In the genomic region with DNA sequence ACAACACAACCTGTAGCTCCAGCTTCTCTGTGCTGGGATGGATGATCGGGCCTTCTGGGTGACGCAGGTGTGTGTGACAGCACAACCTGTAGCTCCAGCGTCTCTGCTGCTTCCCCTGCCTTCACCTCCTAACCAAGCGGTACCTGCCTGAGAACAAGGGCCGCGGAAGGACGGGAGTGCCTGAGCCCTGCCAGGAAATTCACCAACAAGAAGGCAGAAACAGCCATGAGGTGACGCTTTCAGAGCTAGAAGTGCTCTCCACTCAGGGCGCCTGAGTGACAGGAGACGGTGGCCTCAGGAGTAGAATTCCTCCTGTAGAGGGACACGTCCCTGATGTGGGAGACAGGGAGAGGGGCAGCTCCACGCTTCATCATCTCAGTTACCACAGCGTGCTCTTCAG, we compare ENCODE assay signal across 10 cellular contexts. TPM values are rescaled to one million over a fixed set of nuclear protein-coding genes. Genes with fewer than 3 reads are reported as not detected.
DNase-seq lines count a peak whose midpoint lies in the region; ATAC-seq, FAIRE-seq and TF ChIP-seq lines count a peak whose summit lies in the region.
"Had no signal": no experiment of that assay in that cellular context is flagged by ENCODE, and none has a peak within 500 bp of the region (broad histone marks: within the 10 kb centered on the region; RNA-seq: fewer than 3 reads in every experiment).

No MANE protein-coding gene starts in this region.

- peaks cover 36% of the 10 kb centered on the region for H3K36me3 Mint-ChIP-seq in activated CD4-positive, alpha-beta T cell treated with anti-CD3 and anti-CD28 coated beads, Interleukin-2, amount 10 ng/mL, durations not matched to agents 7 days and 5 days (ENCODE audit: low read depth)
- H3K36me3 Mint-ChIP-seq in activated naive CD8-positive, alpha-beta T cell treated with anti-CD3 and anti-CD28 coated beads, Interleukin-2, amount 10 ng/mL, durations not matched to agents 7 days and 5 days: peaks cover 34% of the 10 kb centered on the region

- POLR2A ChIA-PET in activated CD4-positive, alpha-beta T cell treated with anti-CD3 and anti-CD28 coated beads, Interleukin-2, amount 10 ng/mL, durations not matched to agents 7 days and 5 days (lab: Charles Lee): no interaction called here
- POLR2A ChIA-PET in activated naive CD8-positive, alpha-beta T cell treated with anti-CD3 and anti-CD28 coated beads, Interleukin-2, amount 10 ng/mL, durations not matched to agents 7 days and 5 days (lab: Charles Lee): interaction anchor here (1.3 kb wide), 1 partner anchor 34 kb away, joined by 5 read pairs; no protein-coding TSS in a partner anchor

- peaks cover 1 to 21% of the 10 kb centered on the region in 2 donors for H3K36me3 ChIP-seq in kidney (ENCODE audit: control insufficient read depth in 1 of 2, insufficient read depth in 2 of 2, low read length in 2 of 2)
- H3K36me3 ChIP-seq in thoracic aorta: no peaks in the 10 kb centered on the region

- H3K27me3 Mint-ChIP-seq in activated CD4-positive, alpha-beta T cell treated with anti-CD3 and anti-CD28 coated beads, Interleukin-2, amount 10 ng/mL, durations not matched to agents 7 days and 5 days: no peaks in the 10 kb centered on the region
- no peaks in the 10 kb centered on the region for H3K27me3 Mint-ChIP-seq in activated naive CD8-positive, alpha-beta T cell treated with anti-CD3 and anti-CD28 coated beads, Interleukin-2, amount 10 ng/mL, durations not matched to agents 7 days and 5 days

- peaks cover 16% of the 10 kb centered on the region for H3K4me1 Mint-ChIP-seq in activated CD4-positive, alpha-beta T cell treated with anti-CD3 and anti-CD28 coated beads, Interleukin-2, amount 10 ng/mL, durations not matched to agents 7 days and 5 days
- H3K4me1 Mint-ChIP-seq in activated naive CD8-positive, alpha-beta T cell treated with anti-CD3 and anti-CD28 coated beads, Interleukin-2, amount 10 ng/mL, durations not matched to agents 7 days and 5 days: peaks cover 3% of the 10 kb centered on the region

- H3K4me1 ChIP-seq in kidney (ENCODE audit: control insufficient read depth in 1 of 2, insufficient read depth in 1 of 2, low read depth in 1 of 2, low read length in 2 of 2) (peaks cover 0 to 7% of the 10 kb centered on the region in 2 donors), thoracic aorta (ENCODE audit: control insufficient read depth in 1 of 2, low read depth in 2 of 2) (peaks cover 0 to 2% of the 10 kb centered on the region in 2 donors)

- no peak for ATAC-seq in activated naive CD8-positive, alpha-beta T cell treated with anti-CD3 and anti-CD28 coated beads, Interleukin-2, amount 10 ng/mL, durations not matched to agents 7 days and 5 days (ENCODE audit: low read depth)
- ATAC-seq in thoracic aorta (ENCODE audit: insufficient number of reproducible peaks, low FRiP score, low read depth) (no peak), HG03139 (IDR thresholded peaks at IDR 0.05; ENCODE audit: unreplicated experiment) (no peak)

- peak overlapping the region in 1 of 2 donors; percentile 33 for H3K27ac ChIP-seq in kidney (ENCODE audit: low read depth in 2 of 2, low read length in 2 of 2)
- H3K27ac ChIP-seq in thoracic aorta: peak overlapping the region in 1 of 2 donors; percentile 83

- CTCF ChIA-PET in activated CD4-positive, alpha-beta T cell treated with anti-CD3 and anti-CD28 coated beads, Interleukin-2, amount 10 ng/mL, durations not matched to agents 7 days and 5 days (lab: Charles Lee): no interaction called here

- no peak overlapping the region for H3K9ac ChIP-seq in kidney (ENCODE audit: low read length in 2 of 2)

- TF ChIP-seq CTCF in kidney (IDR thresholded peaks at IDR 0.05; ENCODE audit: borderline replicate concordance, extremely low read depth, insufficient read depth): no peak
- TF ChIP-seq CTCF in thoracic aorta (IDR thresholded peaks at IDR 0.05): no peak

- H3K27me3 ChIP-seq in thoracic aorta (replicated peaks; ENCODE audit: insufficient read depth): no peaks in the 10 kb centered on the region

- peak overlapping the region; percentile 97 for H3K27ac Mint-ChIP-seq in activated CD4-positive, alpha-beta T cell treated with anti-CD3 and anti-CD28 coated beads, Interleukin-2, amount 10 ng/mL, durations not matched to agents 7 days and 5 days
- H3K27ac Mint-ChIP-seq in activated naive CD8-positive, alpha-beta T cell treated with anti-CD3 and anti-CD28 coated beads, Interleukin-2, amount 10 ng/mL, durations not matched to agents 7 days and 5 days: peak overlapping the region; percentile 93

- H3K9me3 Mint-ChIP-seq in activated CD4-positive, alpha-beta T cell treated with anti-CD3 and anti-CD28 coated beads, Interleukin-2, amount 10 ng/mL, durations not matched to agents 7 days and 5 days: peaks cover 15% of the 10 kb centered on the region
- H3K9me3 Mint-ChIP-seq in activated naive CD8-positive, alpha-beta T cell treated with anti-CD3 and anti-CD28 coated beads, Interleukin-2, amount 10 ng/mL, durations not matched to agents 7 days and 5 days: peaks cover 8% of the 10 kb centered on the region

- H3K4me3 Mint-ChIP-seq in activated CD4-positive, alpha-beta T cell treated with anti-CD3 and anti-CD28 coated beads, Interleukin-2, amount 10 ng/mL, durations not matched to agents 7 days and 5 days: peak overlapping the region; percentile 87
- peak overlapping the region; percentile 90 for H3K4me3 Mint-ChIP-seq in activated naive CD8-positive, alpha-beta T cell treated with anti-CD3 and anti-CD28 coated beads, Interleukin-2, amount 10 ng/mL, durations not matched to agents 7 days and 5 days

- DNase-seq in activated CD4-positive, alpha-beta T cell treated with anti-CD3 and anti-CD28 coated beads, Interleukin-2, amount 10 ng/mL, durations not matched to agents 7 days and 5 days: no peak
- DNase-seq in activated CD4-positive, alpha-beta T cell treated with anti-CD3 and anti-CD28 coated beads, Interleukin-2, amount 50 U/mL, for 1 hour: no peak
- DNase-seq in activated naive CD8-positive, alpha-beta T cell treated with anti-CD3 and anti-CD28 coated beads, Interleukin-2, amount 10 ng/mL, durations not matched to agents 7 days and 5 days: no peak
- DNase-seq in kidney (no peak), thoracic aorta (ENCODE audit: low spot score) (no peak), NCI-H2227 treated with DMSO at 0.1 percent for 48 hours (lab: John Stamatoyannopoulos, UW) (no peak), SK-N-DZ (ENCODE audit: low spot score) (no peak)
- DNase-seq: NCI-H1092 treated with DMSO at 0.1 percent for 48 hours had no signal

- intact Hi-C loops in kidney (cut with DNase I): no loop called here

- no peaks in the 10 kb centered on the region for H3K9me3 ChIP-seq in kidney (ENCODE audit: control insufficient read depth in 1 of 2, low read length in 2 of 2)
- H3K9me3 ChIP-seq in thoracic aorta: no peaks in the 10 kb centered on the region

- FAIRE-seq in kidney (lab: Jason Lieb, UNC): no peak
- FAIRE-seq: GM12892 had no signal

- H3K4me3 ChIP-seq in kidney (ENCODE audit: low read length in 2 of 2) (peak overlapping the region; percentile 31 to 69), thoracic aorta (peak overlapping the region; percentile 84)

RNA-seq across cellular contexts. Expression of a gene that starts 17.4 kb away (rescaled TPM):
- total RNA-seq in activated CD4-positive, alpha-beta T cell treated with anti-CD3 and anti-CD28 coated beads, Interleukin-2, amount 10 ng/mL, durations not matched to agents 7 days and 5 days: 10 to 100 TPM; 19.5 to 20.2 TPM
- 10 to 100 TPM; 27.5 to 29.8 TPM for total RNA-seq in activated naive CD8-positive, alpha-beta T cell treated with anti-CD3 and anti-CD28 coated beads, Interleukin-2, amount 10 ng/mL, durations not matched to agents 7 days and 5 days
- total RNA-seq in kidney (22.3 TPM), thoracic aorta (10 to 100 TPM; 26.9 to 38.7 TPM)
- polyA plus RNA-seq in kidney (ENCODE audit: insufficient read depth, low read depth, low replicate concordance): 6.5 TPM
- polyA plus RNA-seq in SK-N-DZ (2014; cell fraction: cytosol; rRNA removed): 17.5 and 21.5 TPM in 2 replicates
- 36.6 and 47.3 TPM in 2 replicates for polyA plus RNA-seq in SK-N-DZ (2014; cell fraction: nucleus; rRNA removed)
